ENCODE assay signal across 1 cellular context in genomic region chr3:119033393-119034255, GRCh38.
TF ChIP-seq lines count a peak whose summit lies in the region.

No MANE protein-coding gene starts in this region.

TF ChIP-seq in HEK293, 187 proteins besides CTCF, POLR2A, EP300 and RAD21 (continued from another document):
- TF ChIP-seq ZSCAN18 (tag by site-specific recombination; IDR thresholded peaks at IDR 0.05) (no peak), MYNN (tag by site-specific recombination; IDR thresholded peaks at IDR 0.05; ENCODE audit: borderline replicate concordance) (no peak), ZNF148 (tag by site-specific recombination; IDR thresholded peaks at IDR 0.05; ENCODE audit: borderline replicate concordance) (no peak), PRDM1 (tag by site-specific recombination; IDR thresholded peaks at IDR 0.05) (no peak), ZNF302 (tag by site-specific recombination; IDR thresholded peaks at IDR 0.05; ENCODE audit: low read depth) (no peak), EGR2 (tag by site-specific recombination; IDR thresholded peaks at IDR 0.05; ENCODE audit: low read depth) (no peak), AEBP2 (tag by site-specific recombination; IDR thresholded peaks at IDR 0.05; ENCODE audit: borderline replicate concordance) (no peak), ZNF658 (tag by site-specific recombination; IDR thresholded peaks at IDR 0.05) (no peak)
- TF ChIP-seq, protein P1, sequence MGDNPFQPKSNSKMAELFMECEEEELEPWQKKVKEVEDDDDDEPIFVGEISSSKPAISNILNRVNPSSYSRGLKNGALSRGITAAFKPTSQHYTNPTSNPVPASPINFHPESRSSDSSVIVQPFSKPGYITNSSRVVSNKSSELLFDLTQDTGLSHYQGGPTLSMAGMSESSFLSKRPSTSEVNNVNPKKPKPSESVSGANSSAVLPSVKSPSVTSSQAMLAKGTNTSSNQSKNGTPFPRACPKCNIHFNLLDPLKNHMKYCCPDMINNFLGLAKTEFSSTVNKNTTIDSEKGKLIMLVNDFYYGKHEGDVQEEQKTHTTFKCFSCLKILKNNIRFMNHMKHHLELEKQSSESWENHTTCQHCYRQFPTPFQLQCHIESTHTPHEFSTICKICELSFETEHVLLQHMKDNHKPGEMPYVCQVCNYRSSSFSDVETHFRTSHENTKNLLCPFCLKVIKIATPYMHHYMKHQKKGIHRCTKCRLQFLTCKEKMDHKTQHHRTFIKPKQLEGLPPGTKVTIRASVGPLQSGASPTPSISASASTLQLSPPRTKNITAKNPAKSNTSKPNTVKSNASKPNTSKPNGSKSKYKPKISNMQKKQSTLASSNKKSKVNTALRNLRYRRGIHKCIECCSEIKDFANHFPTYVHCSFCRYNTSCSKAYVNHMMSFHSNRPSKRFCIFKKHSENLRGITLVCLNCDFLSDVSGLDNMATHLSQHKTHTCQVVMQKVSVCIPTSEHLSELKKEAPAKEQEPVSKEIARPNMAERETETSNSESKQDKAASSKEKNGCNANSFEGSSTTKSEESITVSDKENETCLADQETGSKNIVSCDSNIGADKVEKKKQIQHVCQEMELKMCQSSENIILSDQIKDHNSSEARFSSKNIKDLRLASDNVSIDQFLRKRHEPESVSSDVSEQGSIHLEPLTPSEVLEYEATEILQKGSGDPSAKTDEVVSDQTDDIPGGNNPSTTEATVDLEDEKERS (tag by site-specific recombination; IDR thresholded peaks at IDR 0.05) = no peak
- TF ChIP-seq, protein P2, sequence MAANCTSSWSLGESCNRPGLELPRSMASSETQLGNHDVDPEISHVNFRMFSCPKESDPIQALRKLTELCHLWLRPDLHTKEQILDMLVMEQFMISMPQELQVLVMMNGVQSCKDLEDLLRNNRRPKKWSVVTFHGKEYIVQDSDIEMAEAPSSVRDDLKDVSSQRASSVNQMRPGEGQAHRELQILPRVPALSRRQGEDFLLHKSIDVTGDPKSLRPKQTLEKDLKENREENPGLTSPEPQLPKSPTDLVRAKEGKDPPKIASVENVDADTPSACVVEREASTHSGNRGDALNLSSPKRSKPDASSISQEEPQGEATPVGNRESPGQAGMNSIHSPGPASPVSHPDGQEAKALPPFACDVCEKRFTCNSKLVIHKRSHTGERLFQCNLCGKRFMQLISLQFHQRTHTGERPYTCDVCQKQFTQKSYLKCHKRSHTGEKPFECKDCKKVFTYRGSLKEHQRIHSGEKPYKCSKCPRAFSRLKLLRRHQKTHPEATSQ (tag by site-specific recombination; IDR thresholded peaks at IDR 0.05) = no peak
